8 cellular contexts compared by ENCODE assay signal in genomic region chr3:184186902-184187207, GRCh38. TPM values are rescaled to one million over a fixed set of nuclear protein-coding genes. Genes with fewer than 3 reads are reported as not detected.
A peak's percentile ranks its signal among the peaks of the same experiment; 100 is the strongest.
DNase-seq lines count a peak whose midpoint lies in the region; ATAC-seq and TF ChIP-seq lines count a peak whose summit lies in the region.

No MANE protein-coding gene starts in this region.

- H3K4me3 ChIP-seq in GM12865 (ENCODE audit: low read depth, low read length) = peak overlapping the region; percentile 69
- peak overlapping the region; percentile 96 for H3K4me3 ChIP-seq in SJCRH30
- H3K4me3 ChIP-seq in fibroblast of lung (replicated peaks in 1 of 4; ENCODE audit: control extremely low read depth in 1 of 4, insufficient read depth in 1 of 4, low read depth in 3 of 4, low read length in 4 of 4) = peak overlapping the region; percentile 72 to 100 (median 82)
- peak overlapping the region; percentile 93 for H3K4me3 ChIP-seq in psoas muscle

- peaks cover 34% of the 10 kb centered on the region for H3K36me3 ChIP-seq in SJCRH30
- H3K36me3 ChIP-seq in fibroblast of lung (ENCODE audit: control insufficient read depth, insufficient read depth, low read length) = peaks cover 28% of the 10 kb centered on the region
- H3K36me3 ChIP-seq in psoas muscle (ENCODE audit: insufficient read depth in 1 of 2, low read depth in 1 of 2) = peaks cover 26 to 79% of the 10 kb centered on the region in 2 donors

- H2AFZ ChIP-seq in fibroblast of lung (ENCODE audit: low read length) = no peak overlapping the region

- 5 to 9% (median 7%) methylated on average over 3 of the region's 3 CpGs for WGBS in psoas muscle, 3 donors

- intact Hi-C loops in psoas muscle (cut with DNase I) = loop anchor here (2.0 kb wide), 1 partner anchor 62 kb away; the partner anchor contains the start of genes ALG3 (in 2 of the 2) and EEF1AKMT4 (in 2 of the 2)

- no peaks in the 10 kb centered on the region for H3K27me3 ChIP-seq in SJCRH30
- no peaks in the 10 kb centered on the region for H3K27me3 ChIP-seq in fibroblast of lung (ENCODE audit: control insufficient read depth, insufficient read depth, low read length)
- no peaks in the 10 kb centered on the region for H3K27me3 ChIP-seq in psoas muscle (ENCODE audit: insufficient read depth in 3 of 3, low read length in 2 of 3)

- ATAC-seq in psoas muscle = no peak
- no peak for ATAC-seq in activated CD4-positive, CD25-positive, alpha-beta regulatory T cell treated with anti-CD3 and anti-CD28 coated beads, Interleukin-2, amount 50 U/mL, for 24 hours

- peak overlapping the region; percentile 89 for H3K9ac ChIP-seq in fibroblast of lung (ENCODE audit: insufficient read depth, low read length)

- DNase-seq in GM12865 (ENCODE audit: low read depth) (no peak), SJCRH30 (no peak), fibroblast of lung (ENCODE audit: low read depth in 2 of 2) (no peak), psoas muscle (no peak), SW480 (ENCODE audit: low spot score) (no peak), superior temporal gyrus (ENCODE audit: extremely low spot score) (no peak), HuH-7 (ENCODE audit: low spot score) (no peak)

- no peak for TF ChIP-seq CTCF in GM12865 (IDR thresholded peaks at IDR 0.05; ENCODE audit: insufficient read depth, low read depth, low read length, missing control alignments)
- no peak for TF ChIP-seq CTCF in fibroblast of lung (conservative IDR thresholded peaks at IDR 0.05 in 1 of 2, IDR thresholded peaks at IDR 0.05 in 1 of 2; ENCODE audit: low read depth in 1 of 2, low read length in 2 of 2)
- TF ChIP-seq CTCF in psoas muscle (IDR thresholded peaks at IDR 0.05) = no peak

- H4K20me1 ChIP-seq in fibroblast of lung (ENCODE audit: control insufficient read depth, extremely low read depth, insufficient read depth, low read length) = no peaks in the 10 kb centered on the region

- H3K4me1 ChIP-seq in SJCRH30 (peaks cover 18% of the 10 kb centered on the region), fibroblast of lung (ENCODE audit: control insufficient read depth, extremely low read depth, insufficient read depth, low read length) (peaks cover 10% of the 10 kb centered on the region), psoas muscle (peaks cover 26% of the 10 kb centered on the region)

- no peaks in the 10 kb centered on the region for H3K9me3 ChIP-seq in SJCRH30 (replicated peaks)
- no peaks in the 10 kb centered on the region for H3K9me3 ChIP-seq in fibroblast of lung (ENCODE audit: control insufficient read depth, insufficient read depth, low read depth, low read length)
- H3K9me3 ChIP-seq in psoas muscle = no peaks in the 10 kb centered on the region

- H3K4me2 ChIP-seq in fibroblast of lung (ENCODE audit: extremely low read depth, insufficient read depth, low read length) = peak overlapping the region; percentile 92

- H3K79me2 ChIP-seq in fibroblast of lung (ENCODE audit: control insufficient read depth, insufficient read depth, low read length) = peaks cover 33% of the 10 kb centered on the region

- no peak overlapping the region; the same call in 1 of the 2 replicates for H3K27ac ChIP-seq in SJCRH30
- peak overlapping the region; percentile 90 for H3K27ac ChIP-seq in fibroblast of lung (ENCODE audit: insufficient read depth, low read length)
- H3K27ac ChIP-seq in psoas muscle = peak overlapping the region; percentile 92

RNA-seq across cellular contexts. Expression of gene ABCF3, which starts 0.9 kb away (rescaled TPM):
- total RNA-seq in SJCRH30 (2014; rRNA removed; shearing (Covaris generic)) = 29.4 and 32.6 TPM in 2 replicates
- 63.9 and 65.1 TPM in 2 replicates for total RNA-seq in fibroblast of lung
- polyA plus RNA-seq in fibroblast of lung = 31.3 and 40.2 TPM in 2 replicates
- 32.5 and 41.7 TPM in 2 replicates for polyA plus RNA-seq in fibroblast of lung (2012)
- 146 and 162 TPM in 2 replicates for polyA minus RNA-seq in fibroblast of lung (ENCODE audit: low replicate concordance)
- 10 to 100 TPM; 44.1 to 93.0 (median 72.7) TPM for total RNA-seq in psoas muscle
- polyA plus RNA-seq in psoas muscle = 100 to 1,000 TPM in 1 of 3 donors, 10 to 100 TPM in 2; 68.5 to 108 (median 79.3) TPM

RNA-seq across cellular contexts. Expression of gene AP2M1, which starts 12.2 kb away (rescaled TPM):
- total RNA-seq in SJCRH30 (2014; rRNA removed; shearing (Covaris generic)) = 194 and 196 TPM in 2 replicates
- total RNA-seq in fibroblast of lung (362 and 430 TPM in 2 replicates), psoas muscle (100 to 1,000 TPM; 157 to 178 (median 165) TPM)
- polyA plus RNA-seq in fibroblast of lung (746 and 902 TPM in 2 replicates), psoas muscle (100 to 1,000 TPM; 166 to 299 (median 285) TPM)
- 686 and 750 TPM in 2 replicates for polyA plus RNA-seq in fibroblast of lung (2012)
- polyA minus RNA-seq in fibroblast of lung (ENCODE audit: low replicate concordance) = 745 and 1,352 TPM in 2 replicates

RNA-seq across cellular contexts. Expression of gene DVL3, which starts 31.7 kb away (rescaled TPM):
- total RNA-seq in SJCRH30 (2014; rRNA removed; shearing (Covaris generic)) = 38.5 and 43.7 TPM in 2 replicates
- total RNA-seq in fibroblast of lung = 32.4 and 33.7 TPM in 2 replicates
- 16.5 and 19.8 TPM in 2 replicates for polyA plus RNA-seq in fibroblast of lung
- polyA plus RNA-seq in fibroblast of lung (2012) = 25.9 and 39.9 TPM in 2 replicates
- 47.8 and 83.9 TPM in 2 replicates for polyA minus RNA-seq in fibroblast of lung (ENCODE audit: low replicate concordance)
- 10 to 100 TPM; 46.7 to 57.2 (median 47.7) TPM for total RNA-seq in psoas muscle
- polyA plus RNA-seq in psoas muscle = 10 to 100 TPM; 32.3 to 57.6 (median 36.1) TPM

RNA-seq across cellular contexts. Expression of gene VWA5B2, which starts 42.5 kb away (rescaled TPM):
- 0.51 and 1.0 TPM in 2 replicates for total RNA-seq in SJCRH30 (2014; rRNA removed; shearing (Covaris generic))
- total RNA-seq in fibroblast of lung (not detected in 2 replicates), psoas muscle (under 1 TPM in 1 of 4 donors, not detected in 3; 0.26 TPM)
- polyA plus RNA-seq in fibroblast of lung (not detected in 2 replicates), psoas muscle (under 1 TPM; 0.03 to 0.06 (median 0.04) TPM)
- polyA plus RNA-seq in fibroblast of lung (2012) = 0.03 TPM in 1 of 2 replicates, not detected in the other
- polyA minus RNA-seq in fibroblast of lung (ENCODE audit: low replicate concordance) = not detected in 2 replicates

RNA-seq across cellular contexts. Expression of gene EIF2B5, which starts 51.7 kb away (rescaled TPM):
- total RNA-seq in SJCRH30 (2014; rRNA removed; shearing (Covaris generic)) = 42.6 and 43.0 TPM in 2 replicates
- total RNA-seq in fibroblast of lung (23.4 and 26.9 TPM in 2 replicates), psoas muscle (10 to 100 TPM; 44.0 to 55.1 (median 50.0) TPM)
- polyA plus RNA-seq in fibroblast of lung (23.8 and 26.7 TPM in 2 replicates), psoas muscle (100 to 1,000 TPM in 1 of 3 donors, 10 to 100 TPM in 2; 61.4 to 101 (median 80.3) TPM)
- 19.0 and 26.5 TPM in 2 replicates for polyA plus RNA-seq in fibroblast of lung (2012)
- polyA minus RNA-seq in fibroblast of lung (ENCODE audit: low replicate concordance) = 24.8 and 27.7 TPM in 2 replicates
